ENCODE assay signal across 20 cellular contexts in genomic region chr6:46808806-46809205, GRCh38.
"Had no signal": no experiment of that assay in that cellular context is flagged by ENCODE, and none has a peak within 500 bp of the region (broad histone marks: within the 10 kb centered on the region; RNA-seq: fewer than 3 reads in every experiment).

No MANE protein-coding gene starts in this region.

- ATAC-seq: heart right ventricle; left lobe of liver; stimulated activated memory B cell treated with anti-CD40 and anti-IgM and Interleukin-4, amounts not matched to agents 10 μg/mL and 1 μg/mL and 100 μg/mL, for 72 hours had no signal

- H3K36me3 ChIP-seq: heart right ventricle, right lobe of liver, stomach, suprapubic skin, transverse colon, uterus had no signal

- H3K4me1 ChIP-seq: heart right ventricle, right lobe of liver, stomach, suprapubic skin, uterus had no signal

- DNase-seq: activated CD4-positive, alpha-beta T cell treated with anti-CD3 and anti-CD28 coated beads for 1 hour; activated CD4-positive, alpha-beta T cell treated with anti-CD3 and anti-CD28 coated beads, Interleukin-2, amount 50 U/mL, for 1 hour; activated gamma-delta T cell treated with Interleukin-2 at 50 U/mL for 16 hours; activated T-cell treated with anti-CD3 and anti-CD28 coated beads, Interleukin-2, amount 50 U/mL, for 1 hour; aorta; effector CD4-positive, alpha-beta T cell; heart right ventricle; mammary epithelial cell; naive B cell; nucleus accumbens; posterior cingulate gyrus; right lobe of liver; stimulated activated CD4-positive, alpha-beta T cell treated with anti-CD3 and anti-CD28 coated beads, Interleukin-15, amount 100 ng/mL, for 24 hours; stomach; transverse colon; uterus had no signal

- H3K27ac ChIP-seq: heart right ventricle, right lobe of liver, skin epidermis, stomach, suprapubic skin, transverse colon, uterus had no signal

- H3K9me3 ChIP-seq: right lobe of liver, stomach, suprapubic skin, transverse colon, uterus had no signal

- H3K27me3 ChIP-seq: right lobe of liver, stomach, transverse colon, uterus had no signal

- H3K4me3 ChIP-seq: heart right ventricle, right lobe of liver, skin epidermis, stomach, suprapubic skin, transverse colon, uterus had no signal
